ENCODE assay signal across 25 cellular contexts in genomic region chr15:56778761-56779160, GRCh38.
"Had no signal": no experiment of that assay in that cellular context is flagged by ENCODE, and none has a peak within 500 bp of the region (broad histone marks: within the 10 kb centered on the region; RNA-seq: fewer than 3 reads in every experiment).

No MANE protein-coding gene starts in this region.

- H3K9me3 Mint-ChIP-seq: memory B cell; natural killer cell treated with Interleukin-12 subunit alpha and Interleukin-12 subunit beta and Interleukin-15 and Interleukin-18, amount 100 ng/mL, for 72 hours; stimulated activated effector memory CD8-positive, alpha-beta T cell treated with anti-CD3 and anti-CD28 coated beads, Interleukin-12 subunit alpha, Interleukin-12 subunit beta, amount 100 ng/mL, for 72 hours had no signal

- FAIRE-seq: kidney, small intestine had no signal

- DNase-seq: hippocampal formation; kidney; left colon; left ventricle myocardium inferior; midbrain; mucosa of descending colon; naive thymus-derived CD4-positive, alpha-beta T cell; ovary; small intestine; spleen; stimulated activated CD4-positive, alpha-beta T cell treated with anti-CD3 and anti-CD28 coated beads, Interleukin-4, amount 100 ng/mL, for 24 hours; stimulated activated naive CD4-positive, alpha-beta T cell; stomach; testis; thyroid gland; transverse colon had no signal

- H3K4me3 ChIP-seq: left ventricle myocardium inferior, lung, mucosa of descending colon, ovary, right atrium auricular region, spleen, stomach, thyroid gland, transverse colon, upper lobe of left lung, vagina had no signal

- ATAC-seq: left colon; mucosa of descending colon; naive thymus-derived CD4-positive, alpha-beta T cell; natural killer cell treated with Interleukin-12 subunit alpha and Interleukin-12 subunit beta and Interleukin-15 and Interleukin-18, amount 100 ng/mL, for 72 hours; sciatic nerve; stimulated activated effector memory CD8-positive, alpha-beta T cell treated with anti-CD3 and anti-CD28 coated beads, Interleukin-12 subunit alpha, Interleukin-12 subunit beta, amount 100 ng/mL, for 72 hours had no signal

- H3K36me3 Mint-ChIP-seq: natural killer cell treated with Interleukin-12 subunit alpha and Interleukin-12 subunit beta and Interleukin-15 and Interleukin-18, amount 100 ng/mL, for 72 hours; stimulated activated effector memory CD8-positive, alpha-beta T cell treated with anti-CD3 and anti-CD28 coated beads, Interleukin-12 subunit alpha, Interleukin-12 subunit beta, amount 100 ng/mL, for 72 hours had no signal

- H3K27me3 Mint-ChIP-seq: progenitor cell of endocrine pancreas had no signal

- H3K4me3 Mint-ChIP-seq: memory B cell; naive thymus-derived CD4-positive, alpha-beta T cell; natural killer cell treated with Interleukin-12 subunit alpha and Interleukin-12 subunit beta and Interleukin-15 and Interleukin-18, amount 100 ng/mL, for 72 hours; stimulated activated effector memory CD8-positive, alpha-beta T cell treated with anti-CD3 and anti-CD28 coated beads, Interleukin-12 subunit alpha, Interleukin-12 subunit beta, amount 100 ng/mL, for 72 hours had no signal

- H3K27ac Mint-ChIP-seq: memory B cell; natural killer cell treated with Interleukin-12 subunit alpha and Interleukin-12 subunit beta and Interleukin-15 and Interleukin-18, amount 100 ng/mL, for 72 hours; progenitor cell of endocrine pancreas; stimulated activated effector memory CD8-positive, alpha-beta T cell treated with anti-CD3 and anti-CD28 coated beads, Interleukin-12 subunit alpha, Interleukin-12 subunit beta, amount 100 ng/mL, for 72 hours had no signal
